16 cellular contexts compared by ENCODE assay signal in genomic region chr4:7758444-7758815, GRCh38.
DNase-seq lines count a peak whose midpoint lies in the region; ATAC-seq and TF ChIP-seq lines count a peak whose summit lies in the region.
"Had no signal": no experiment of that assay in that cellular context is flagged by ENCODE, and none has a peak within 500 bp of the region (broad histone marks: within the 10 kb centered on the region; RNA-seq: fewer than 3 reads in every experiment).

No MANE protein-coding gene starts in this region.

- H3K27ac Mint-ChIP-seq in activated CD8-positive, alpha-beta memory T cell treated with anti-CD3 and anti-CD28 coated beads, Interleukin-2, amount 10 ng/mL, durations not matched to agents 7 days and 5 days = peak overlapping the region; percentile 41
- peak overlapping the region; percentile 89 to 99 (median 96) for H3K27ac Mint-ChIP-seq in CD4-positive, alpha-beta memory T cell
- H3K27ac Mint-ChIP-seq in activated T-helper 2 cell treated with anti-CD3 and anti-CD28 coated beads, Interferon-gamma antibody, Interleukin-2, Interleukin-4, amounts not matched to agents 10 μg/mL and 5 μg/mL and 100 μg/mL, durations not matched to agents 14 hours and 24 hours and 36 hours = peak overlapping the region; percentile 20
- peak overlapping the region; percentile 79 for H3K27ac Mint-ChIP-seq in mesothelial cell of epicardium
- H3K27ac Mint-ChIP-seq: H9 had no signal

- intact Hi-C loops in CD4-positive, alpha-beta memory T cell (cut with micrococcal nuclease) = no loop called here
- intact Hi-C loops in activated T-helper 2 cell treated with anti-CD3 and anti-CD28 coated beads, Interferon-gamma antibody, Interleukin-2, Interleukin-4, amounts not matched to agents 10 μg/mL and 5 μg/mL and 100 μg/mL, durations not matched to agents 14 hours and 24 hours and 36 hours (cut with micrococcal nuclease) = loop anchor here (5.0 kb wide), 1 partner anchor 99 kb away; no protein-coding TSS in a partner anchor

- no peak for ATAC-seq in activated CD8-positive, alpha-beta memory T cell treated with anti-CD3 and anti-CD28 coated beads, Interleukin-2, amount 10 ng/mL, durations not matched to agents 7 days and 5 days

- H3K27me3 Mint-ChIP-seq in activated CD8-positive, alpha-beta memory T cell treated with anti-CD3 and anti-CD28 coated beads, Interleukin-2, amount 10 ng/mL, durations not matched to agents 7 days and 5 days = no peaks in the 10 kb centered on the region
- H3K27me3 Mint-ChIP-seq in CD4-positive, alpha-beta memory T cell = no peaks in the 10 kb centered on the region
- no peaks in the 10 kb centered on the region for H3K27me3 Mint-ChIP-seq in activated T-helper 2 cell treated with anti-CD3 and anti-CD28 coated beads, Interferon-gamma antibody, Interleukin-2, Interleukin-4, amounts not matched to agents 10 μg/mL and 5 μg/mL and 100 μg/mL, durations not matched to agents 14 hours and 24 hours and 36 hours (ENCODE audit: low read depth)
- H3K27me3 Mint-ChIP-seq in mesothelial cell of epicardium (ENCODE audit: low read depth) = no peaks in the 10 kb centered on the region

- no peaks in the 10 kb centered on the region for H3K36me3 Mint-ChIP-seq in activated CD8-positive, alpha-beta memory T cell treated with anti-CD3 and anti-CD28 coated beads, Interleukin-2, amount 10 ng/mL, durations not matched to agents 7 days and 5 days
- peaks cover 8 to 11% of the 10 kb centered on the region in 2 donors for H3K36me3 Mint-ChIP-seq in CD4-positive, alpha-beta memory T cell
- H3K36me3 Mint-ChIP-seq in activated T-helper 2 cell treated with anti-CD3 and anti-CD28 coated beads, Interferon-gamma antibody, Interleukin-2, Interleukin-4, amounts not matched to agents 10 μg/mL and 5 μg/mL and 100 μg/mL, durations not matched to agents 14 hours and 24 hours and 36 hours (ENCODE audit: low read depth) = peaks cover 15% of the 10 kb centered on the region
- H3K36me3 Mint-ChIP-seq in mesothelial cell of epicardium = peaks cover 19% of the 10 kb centered on the region

- DNase-seq in activated CD8-positive, alpha-beta memory T cell treated with anti-CD3 and anti-CD28 coated beads, Interleukin-2, amount 10 ng/mL, durations not matched to agents 7 days and 5 days = no peak
- DNase-seq in activated CD8-positive, alpha-beta memory T cell treated with anti-CD3 and anti-CD28 coated beads, Interleukin-2, amount 50 U/mL, for 4 hours = no peak
- no peak for DNase-seq in CD4-positive, alpha-beta memory T cell
- DNase-seq in activated T-helper 2 cell treated with anti-CD3 and anti-CD28 coated beads, Interferon-gamma antibody, Interleukin-2, Interleukin-4, amounts not matched to agents 10 μg/mL and 5 μg/mL and 100 μg/mL, durations not matched to agents 14 hours and 24 hours and 36 hours (ENCODE audit: low spot score) = no peak
- DNase-seq in mesothelial cell of epicardium (ENCODE audit: low spot score in 2 of 2, unreplicated experiment in 2 of 2) (no peak), NCI-H2196 (lab: John Stamatoyannopoulos, UW; ENCODE audit: unreplicated experiment) (no peak), DMS114 treated with DMSO at 0.1 percent for 48 hours (lab: John Stamatoyannopoulos, UW; ENCODE audit: unreplicated experiment) (no peak), NCI-H82 treated with DMSO at 0.1 percent for 48 hours (lab: John Stamatoyannopoulos, UW; ENCODE audit: unreplicated experiment) (no peak)
- DNase-seq: effector CD4-positive, alpha-beta T cell; EL; H9; head of caudate nucleus; KBM-7; NCI-H1048; NCI-H526; nucleus accumbens had no signal

- POLR2A ChIA-PET in CD4-positive, alpha-beta memory T cell (lab: Charles Lee; ENCODE audit: partially characterized antibody) = no interaction called here

- no peak for TF ChIP-seq CTCF in mesothelial cell of epicardium (IDR thresholded peaks at IDR 0.05; ENCODE audit: unreplicated experiment)

- CTCF ChIA-PET in activated CD8-positive, alpha-beta memory T cell treated with anti-CD3 and anti-CD28 coated beads, Interleukin-2, amount 10 ng/mL, durations not matched to agents 7 days and 5 days (lab: Charles Lee) = interaction anchor here (7.7 kb wide), 1 partner anchor 43 kb away, joined by 82 read pairs; no protein-coding TSS in a partner anchor
- CTCF ChIA-PET in CD4-positive, alpha-beta memory T cell (lab: Charles Lee; ENCODE audit: partially characterized antibody) = no interaction called here

- H3K27me3 ChIP-seq in CD4-positive, alpha-beta memory T cell (ENCODE audit: insufficient read depth, low read length) = no peaks in the 10 kb centered on the region

- no peaks in the 10 kb centered on the region for H3K9me3 ChIP-seq in CD4-positive, alpha-beta memory T cell (ENCODE audit: control insufficient read depth in 1 of 2, low read length in 2 of 2)

- no peaks in the 10 kb centered on the region for H3K36me3 ChIP-seq in CD4-positive, alpha-beta memory T cell (ENCODE audit: insufficient read depth, low read length)

- peaks cover 19% of the 10 kb centered on the region for H3K4me1 Mint-ChIP-seq in activated CD8-positive, alpha-beta memory T cell treated with anti-CD3 and anti-CD28 coated beads, Interleukin-2, amount 10 ng/mL, durations not matched to agents 7 days and 5 days
- H3K4me1 Mint-ChIP-seq in CD4-positive, alpha-beta memory T cell = peaks cover 19 to 44% (median 29%) of the 10 kb centered on the region in 4 donors
- peaks cover 25% of the 10 kb centered on the region for H3K4me1 Mint-ChIP-seq in activated T-helper 2 cell treated with anti-CD3 and anti-CD28 coated beads, Interferon-gamma antibody, Interleukin-2, Interleukin-4, amounts not matched to agents 10 μg/mL and 5 μg/mL and 100 μg/mL, durations not matched to agents 14 hours and 24 hours and 36 hours (ENCODE audit: low read depth)
- peaks cover 13% of the 10 kb centered on the region for H3K4me1 Mint-ChIP-seq in mesothelial cell of epicardium

- no peak overlapping the region for H3K4me3 Mint-ChIP-seq in activated CD8-positive, alpha-beta memory T cell treated with anti-CD3 and anti-CD28 coated beads, Interleukin-2, amount 10 ng/mL, durations not matched to agents 7 days and 5 days
- peak overlapping the region in 5 of 8 donors; percentile 51 to 95 (median 71) for H3K4me3 Mint-ChIP-seq in CD4-positive, alpha-beta memory T cell
- H3K4me3 Mint-ChIP-seq in activated T-helper 2 cell treated with anti-CD3 and anti-CD28 coated beads, Interferon-gamma antibody, Interleukin-2, Interleukin-4, amounts not matched to agents 10 μg/mL and 5 μg/mL and 100 μg/mL, durations not matched to agents 14 hours and 24 hours and 36 hours (ENCODE audit: low read depth) = peak overlapping the region; percentile 14
- no peak overlapping the region for H3K4me3 Mint-ChIP-seq in mesothelial cell of epicardium
- H3K4me3 Mint-ChIP-seq: H9 had no signal

- H3K9me3 Mint-ChIP-seq in activated CD8-positive, alpha-beta memory T cell treated with anti-CD3 and anti-CD28 coated beads, Interleukin-2, amount 10 ng/mL, durations not matched to agents 7 days and 5 days (ENCODE audit: low read depth) = no peaks in the 10 kb centered on the region
- no peaks in the 10 kb centered on the region for H3K9me3 Mint-ChIP-seq in CD4-positive, alpha-beta memory T cell
- H3K9me3 Mint-ChIP-seq in activated T-helper 2 cell treated with anti-CD3 and anti-CD28 coated beads, Interferon-gamma antibody, Interleukin-2, Interleukin-4, amounts not matched to agents 10 μg/mL and 5 μg/mL and 100 μg/mL, durations not matched to agents 14 hours and 24 hours and 36 hours = no peaks in the 10 kb centered on the region
- no peaks in the 10 kb centered on the region for H3K9me3 Mint-ChIP-seq in mesothelial cell of epicardium
- H3K9me3 Mint-ChIP-seq: H9 had no signal

- H3K4me1 ChIP-seq in CD4-positive, alpha-beta memory T cell (ENCODE audit: insufficient read depth, low read length) = peaks cover 34% of the 10 kb centered on the region

- peak overlapping the region; percentile 4 for H3K27ac ChIP-seq in CD4-positive, alpha-beta memory T cell (ENCODE audit: low read depth, low read length)

- no peak overlapping the region for H3K4me3 ChIP-seq in CD4-positive, alpha-beta memory T cell (ENCODE audit: low read length in 2 of 2)

Comparison
In these comparisons a context has a peak if more than half of its experiments do, and no peak if none do; other contexts are left out.
1. H3K27ac Mint-ChIP-seq: peak in every context shown above with its lines; median percentile 96 in CD4-positive, alpha-beta memory T cell; 79 in mesothelial cell of epicardium; 41 in activated CD8-positive, alpha-beta memory T cell treated with anti-CD3 and anti-CD28 coated beads, Interleukin-2, amount 10 ng/mL, durations not matched to agents 7 days and 5 days; 20 in activated T-helper 2 cell treated with anti-CD3 and anti-CD28 coated beads, Interferon-gamma antibody, Interleukin-2, Interleukin-4, amounts not matched to agents 10 μg/mL and 5 μg/mL and 100 μg/mL, durations not matched to agents 14 hours and 24 hours and 36 hours.
2. H3K4me3 Mint-ChIP-seq: peak in CD4-positive, alpha-beta memory T cell (5 of 8) and activated T-helper 2 cell treated with anti-CD3 and anti-CD28 coated beads, Interferon-gamma antibody, Interleukin-2, Interleukin-4, amounts not matched to agents 10 μg/mL and 5 μg/mL and 100 μg/mL, durations not matched to agents 14 hours and 24 hours and 36 hours (single experiment); none in activated CD8-positive, alpha-beta memory T cell treated with anti-CD3 and anti-CD28 coated beads, Interleukin-2, amount 10 ng/mL, durations not matched to agents 7 days and 5 days (single experiment) and mesothelial cell of epicardium (single experiment).